In genomic region chr6:109867009-109867969, GRCh38 we compare ENCODE assay signal across 11 cellular contexts.
A peak's percentile ranks its signal among the peaks of the same experiment; 100 is the strongest.
DNase-seq lines count a peak whose midpoint lies in the region; ATAC-seq and TF ChIP-seq lines count a peak whose summit lies in the region.
"Had no signal": no experiment of that assay in that cellular context is flagged by ENCODE, and none has a peak within 500 bp of the region (broad histone marks: within the 10 kb centered on the region; RNA-seq: fewer than 3 reads in every experiment).

No MANE protein-coding gene starts in this region.

- H3K79me2 ChIP-seq in osteoblast (ENCODE audit: insufficient read depth, low read length), result no peaks in the 10 kb centered on the region

- no peak for ATAC-seq in HG02623 (IDR thresholded peaks at IDR 0.05; ENCODE audit: unreplicated experiment)
- ATAC-seq in stimulated activated effector memory CD8-positive, alpha-beta T cell treated with anti-CD3 and anti-CD28 coated beads, Interleukin-12 subunit alpha, Interleukin-12 subunit beta, amount 100 ng/mL, for 72 hours, result no peak
- ATAC-seq: CD8-positive, alpha-beta T cell had no signal

- no peak overlapping the region for H3K4me2 ChIP-seq in osteoblast (ENCODE audit: insufficient read depth, low read length)

- no peaks in the 10 kb centered on the region for H3K27me3 ChIP-seq in osteoblast (ENCODE audit: insufficient read depth, low read length)

- no peaks in the 10 kb centered on the region for H3K9me3 Mint-ChIP-seq in stimulated activated effector memory CD8-positive, alpha-beta T cell treated with anti-CD3 and anti-CD28 coated beads, Interleukin-12 subunit alpha, Interleukin-12 subunit beta, amount 100 ng/mL, for 72 hours

- no peaks in the 10 kb centered on the region for H4K20me1 ChIP-seq in osteoblast (ENCODE audit: insufficient read depth, low read length)

- H3K4me3 Mint-ChIP-seq in stimulated activated effector memory CD8-positive, alpha-beta T cell treated with anti-CD3 and anti-CD28 coated beads, Interleukin-12 subunit alpha, Interleukin-12 subunit beta, amount 100 ng/mL, for 72 hours, result no peak overlapping the region
- H3K4me3 Mint-ChIP-seq: CD8-positive, alpha-beta T cell had no signal

- no peaks in the 10 kb centered on the region for H3K9me3 ChIP-seq in osteoblast (ENCODE audit: low read depth, low read length)

- no peaks in the 10 kb centered on the region for H3K4me1 Mint-ChIP-seq in stimulated activated effector memory CD8-positive, alpha-beta T cell treated with anti-CD3 and anti-CD28 coated beads, Interleukin-12 subunit alpha, Interleukin-12 subunit beta, amount 100 ng/mL, for 72 hours

- no peak overlapping the region for H3K4me3 ChIP-seq in osteoblast (ENCODE audit: insufficient read depth, low read length)

- no peak overlapping the region for H2AFZ ChIP-seq in osteoblast (ENCODE audit: low read length)

- H3K36me3 Mint-ChIP-seq in stimulated activated effector memory CD8-positive, alpha-beta T cell treated with anti-CD3 and anti-CD28 coated beads, Interleukin-12 subunit alpha, Interleukin-12 subunit beta, amount 100 ng/mL, for 72 hours, result no peaks in the 10 kb centered on the region
- H3K36me3 Mint-ChIP-seq: CD8-positive, alpha-beta T cell had no signal

- H3K4me1 ChIP-seq in osteoblast (ENCODE audit: insufficient read depth, low read length), result no peaks in the 10 kb centered on the region

- H3K36me3 ChIP-seq in osteoblast (ENCODE audit: insufficient read depth, low read length), result no peaks in the 10 kb centered on the region

- in situ Hi-C loops in ACHN (cut with HindIII; ENCODE audit: low pct_ligation_motif_present, low pct_unique_long_range_greater_than_20kb, low sequenced_read_pairs), result no loop called here

- no peak for TF ChIP-seq CTCF in osteoblast (IDR thresholded peaks at IDR 0.05; ENCODE audit: extremely low read depth, low read depth, low read length)

- H3K27ac Mint-ChIP-seq in stimulated activated effector memory CD8-positive, alpha-beta T cell treated with anti-CD3 and anti-CD28 coated beads, Interleukin-12 subunit alpha, Interleukin-12 subunit beta, amount 100 ng/mL, for 72 hours, result no peak overlapping the region
- H3K27ac Mint-ChIP-seq: CD8-positive, alpha-beta T cell had no signal

- DNase-seq in C1 segment of cervical spinal cord (lab: John Stamatoyannopoulos, UW), result peak in 11 of 14 donors; percentile 21 to 71 (median 60)
- DNase-seq in SK-N-DZ (ENCODE audit: low spot score), result peak; percentile 52
- DNase-seq in globus pallidus (ENCODE audit: low spot score), result peak; percentile 92
- DNase-seq in osteoblast (ENCODE audit: insufficient read length, low spot score, missing footprints), result peak; percentile 53
- DNase-seq in stimulated activated effector memory CD8-positive, alpha-beta T cell treated with anti-CD3 and anti-CD28 coated beads, Interleukin-12 subunit alpha, Interleukin-12 subunit beta, amount 100 ng/mL, for 72 hours (ENCODE audit: low spot score in 2 of 2), result no peak
- DNase-seq in ACHN, result no peak
- no peak for DNase-seq in NCI-H510A (lab: John Stamatoyannopoulos, UW)
- DNase-seq: activated CD8-positive, alpha-beta memory T cell treated with anti-CD3 and anti-CD28 coated beads, Interleukin-2, amount 50 U/mL, for 48 hours; CD8-positive, alpha-beta T cell had no signal

- no peak overlapping the region for H3K27ac ChIP-seq in osteoblast (ENCODE audit: low read depth, low read length)
- H3K27ac ChIP-seq: HL-60 had no signal

Comparison
In these comparisons a context has a peak if more than half of its experiments do, and no peak if none do; other contexts are left out.
1. DNase-seq: peak in C1 segment of cervical spinal cord (11 of 14), SK-N-DZ (single experiment), globus pallidus (single experiment) and osteoblast (single experiment); none in stimulated activated effector memory CD8-positive, alpha-beta T cell treated with anti-CD3 and anti-CD28 coated beads, Interleukin-12 subunit alpha, Interleukin-12 subunit beta, amount 100 ng/mL, for 72 hours (0 of 2), ACHN (single experiment) and NCI-H510A (single experiment).